ENCODE assay signal across 10 cellular contexts in genomic region chr12:115337693-115338543, GRCh38.
DNase-seq lines count a peak whose midpoint lies in the region; TF ChIP-seq lines count a peak whose summit lies in the region.
"Had no signal": no experiment of that assay in that cellular context is flagged by ENCODE, and none has a peak within 500 bp of the region (broad histone marks: within the 10 kb centered on the region; RNA-seq: fewer than 3 reads in every experiment).

No MANE protein-coding gene starts in this region.

- no peak for TF ChIP-seq CTCF in fibroblast of the aortic adventitia (IDR thresholded peaks at IDR 0.05; ENCODE audit: insufficient read depth, low read length)
- TF ChIP-seq CTCF in sigmoid colon (IDR thresholded peaks at IDR 0.05) = no peak

- H3K4me3 ChIP-seq in fibroblast of the aortic adventitia (ENCODE audit: low read depth, low read length) (no peak overlapping the region), sigmoid colon (no peak overlapping the region)

- WGBS in sigmoid colon, 2 donors = 77 to 80% methylated on average over 12 of the region's 12 CpGs

- no peak for TF ChIP-seq POLR2A in sigmoid colon (IDR thresholded peaks at IDR 0.05)

- no peaks in the 10 kb centered on the region for H3K27me3 ChIP-seq in sigmoid colon

- H3K27ac ChIP-seq in sigmoid colon = peak overlapping the region; percentile 38 to 76 (median 66)

- H3K9me3 ChIP-seq in sigmoid colon = peaks cover 0 to 2% (median 0%) of the 10 kb centered on the region in 4 donors

- DNase-seq in GOT3 (lab: John Stamatoyannopoulos, UW) (peak; percentile 17), SHP77 treated with DMSO at 0.1 percent for 48 hours (lab: John Stamatoyannopoulos, UW) (peak; percentile 15), fibroblast of the aortic adventitia (ENCODE audit: low read depth) (peak; percentile 87), sigmoid colon (peak; percentile 79), NOMO-1 treated with dmso at 0.1 percent for 144 hours (lab: John Stamatoyannopoulos, UW; ENCODE audit: unreplicated experiment) (no peak), 8988T (no peak), COLO668 (lab: John Stamatoyannopoulos, UW; ENCODE audit: unreplicated experiment) (no peak)
- no peak for DNase-seq in activated CD4-positive, CD25-positive, alpha-beta regulatory T cell treated with anti-CD3 and anti-CD28 coated beads, Interleukin-2, amount 50 U/mL, for 72 hours
- DNase-seq: NCI-H146; stimulated activated naive CD8-positive, alpha-beta T cell treated with anti-CD3 and anti-CD28 coated beads, Interleukin-15, Interleukin-2, amounts not matched to agents 100 U/mL and 50 U/mL, for 24 hours had no signal

- H3K4me1 ChIP-seq in sigmoid colon = peaks cover 0 to 19% (median 16%) of the 10 kb centered on the region in 4 donors

- no peaks in the 10 kb centered on the region for H3K36me3 ChIP-seq in sigmoid colon

- intact Hi-C loops in sigmoid colon (cut with DNase I) = no loop called here

- TF ChIP-seq EP300 in sigmoid colon (IDR thresholded peaks at IDR 0.05) = peak in 2 of 4 donors; percentile 22 to 62

Comparison
In these comparisons a context has a peak if more than half of its experiments do, and no peak if none do; other contexts are left out.
1. DNase-seq: peak in GOT3 (single experiment), SHP77 treated with DMSO at 0.1 percent for 48 hours (single experiment), fibroblast of the aortic adventitia (single experiment) and sigmoid colon (single experiment); none in NOMO-1 treated with dmso at 0.1 percent for 144 hours (single experiment), activated CD4-positive, CD25-positive, alpha-beta regulatory T cell treated with anti-CD3 and anti-CD28 coated beads, Interleukin-2, amount 50 U/mL, for 72 hours (single experiment), 8988T (single experiment) and COLO668 (single experiment).